17 cellular contexts compared by ENCODE assay signal in the genomic region with DNA sequence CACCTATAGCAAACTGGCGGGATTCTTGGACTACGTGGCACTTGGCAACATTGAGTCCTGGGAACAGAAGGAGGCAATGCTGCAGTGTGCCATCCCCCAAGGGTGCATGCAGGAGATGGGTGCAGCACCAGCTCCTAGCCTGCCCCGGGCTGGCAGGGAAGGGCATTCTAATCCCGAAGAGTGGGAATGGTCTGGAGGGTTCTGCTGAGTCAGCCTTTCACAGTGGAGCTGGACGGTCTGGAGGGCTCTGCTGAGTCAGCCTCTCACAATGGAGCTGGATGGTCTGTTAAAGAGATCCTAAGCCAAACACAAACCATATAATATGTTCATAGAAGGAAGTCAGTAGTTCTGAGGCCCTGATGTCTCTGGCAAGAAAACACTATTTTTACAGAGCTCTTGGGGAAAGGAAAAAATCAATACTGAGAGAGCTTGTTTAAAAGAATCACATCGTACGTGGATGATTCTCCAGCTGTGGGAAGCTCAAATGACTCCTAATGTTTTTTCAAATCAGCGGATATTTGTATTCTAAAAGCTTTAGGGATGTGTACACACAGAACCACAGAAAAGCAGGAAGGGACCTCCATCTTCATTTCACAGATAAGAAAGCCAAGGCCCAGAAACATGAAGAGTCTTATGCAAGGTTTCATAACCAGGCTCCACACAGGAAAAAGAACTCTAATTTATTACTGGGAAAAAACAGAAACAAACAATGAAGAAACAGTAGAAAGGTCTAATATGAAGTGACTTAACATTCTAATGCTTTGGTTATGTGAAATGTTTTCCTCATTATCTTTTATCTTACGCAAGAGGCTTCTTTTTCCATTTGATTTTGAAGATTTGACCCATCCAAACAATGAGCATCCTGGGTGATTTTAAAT.
DNase-seq lines count a peak whose midpoint lies in the region; ATAC-seq, FAIRE-seq and TF ChIP-seq lines count a peak whose summit lies in the region.
"Had no signal": no experiment of that assay in that cellular context is flagged by ENCODE, and none has a peak within 500 bp of the region (broad histone marks: within the 10 kb centered on the region; RNA-seq: fewer than 3 reads in every experiment).

No MANE protein-coding gene starts in this region.

- TF ChIP-seq CTCF in A549 (IDR thresholded peaks at IDR 0.05) (no peak), HL-60 (IDR thresholded peaks at IDR 0.05; ENCODE audit: insufficient read depth, low read length) (no peak), HepG2 (CRISPR knock-in tag; IDR thresholded peaks at IDR 0.05) (no peak)

- intact Hi-C loops in HepG2 (cut with micrococcal nuclease; ENCODE audit: unreplicated experiment), result no loop called here

- no peak overlapping the region for H3K27ac ChIP-seq in A549
- peak overlapping the region; percentile 66 for H3K27ac ChIP-seq in HL-60 (replicated peaks)
- no peak overlapping the region for H3K27ac ChIP-seq in HepG2 (ENCODE audit: extremely low read length, insufficient read depth, low read length)
- H3K27ac ChIP-seq: coronary artery, gastroesophageal sphincter, ovary had no signal

- H3K9ac ChIP-seq in HepG2 (ENCODE audit: insufficient read depth, low read depth, low read length), result no peak overlapping the region

- no peak for DNase-seq in A549 (ENCODE audit: low read depth in 1 of 2, low spot score in 1 of 2)
- no peak for DNase-seq in HL-60 (ENCODE audit: low read depth in 1 of 2, low spot score in 1 of 2)
- peak; percentile 98 for DNase-seq in amniotic epithelial cell (ENCODE audit: low read depth)
- no peak for DNase-seq in HepG2 (ENCODE audit: low spot score)
- DNase-seq in DMS53 (lab: John Stamatoyannopoulos, UW), result no peak
- DNase-seq in SW 1271 (lab: John Stamatoyannopoulos, UW), result no peak
- DNase-seq in anterior cingulate cortex (lab: John Stamatoyannopoulos, UW), result no peak
- DNase-seq: activated naive CD4-positive, alpha-beta T cell treated with anti-CD3 and anti-CD28 coated beads, Interleukin-2, amount 10 ng/mL, durations not matched to agents 7 days and 5 days; HFFc6; kidney glomerular epithelial cell; NCI-H2107; ovary had no signal

- H3K27me3 ChIP-seq in HL-60 (ENCODE audit: insufficient read depth, poor library complexity, severe bottlenecking) (no peaks in the 10 kb centered on the region), HepG2 (ENCODE audit: control insufficient read depth in 1 of 2, insufficient read depth in 2 of 2, low read length in 2 of 2) (no peaks in the 10 kb centered on the region)
- H3K27me3 ChIP-seq: gastroesophageal sphincter, ovary had no signal

- in situ Hi-C loops in HepG2 (cut with HindIII; ENCODE audit: extremely low pct_ligation_motif_present, low pct_unique_long_range_greater_than_20kb), result no loop called here

- H3K4me2 ChIP-seq in A549, result no peak overlapping the region
- H3K4me2 ChIP-seq in HepG2 (ENCODE audit: low read depth, low read length), result no peak overlapping the region

- POLR2A ChIA-PET in A549 (lab: Yijun Ruan, JAX) (no interaction called here), HepG2 (lab: Yijun Ruan, JAX) (no interaction called here)

- H4K20me1 ChIP-seq in HepG2 (ENCODE audit: insufficient read depth, low read length), result no peaks in the 10 kb centered on the region

- no peak; a peak in 1 of 6 replicates for ATAC-seq in A549
- no peak for ATAC-seq in HepG2
- no peak for ATAC-seq in HG03469 (IDR thresholded peaks at IDR 0.05; ENCODE audit: unreplicated experiment)
- ATAC-seq: gastroesophageal sphincter; stimulated activated effector memory CD8-positive, alpha-beta T cell treated with anti-CD3 and anti-CD28 coated beads, Interleukin-12 subunit alpha, Interleukin-12 subunit beta, amount 100 ng/mL, for 72 hours had no signal

- CTCF ChIA-PET in A549 (lab: Yijun Ruan, JAX), result interaction anchor here (0.8 to 2.8 kb wide), 5 partner anchors 22 to 162 kb away, joined by 3 to 10 read pairs (median 5); no protein-coding TSS in a partner anchor
- CTCF ChIA-PET in HepG2 (lab: Yijun Ruan, JAX; ENCODE audit: low intra/inter-chr PET ratio, low total read pairs), result no interaction called here

- TF ChIP-seq POLR2A in A549 (IDR thresholded peaks at IDR 0.05; ENCODE audit: low read length), result no peak
- no peak for TF ChIP-seq POLR2A in HepG2 (IDR thresholded peaks at IDR 0.05; ENCODE audit: insufficient read depth in 1 of 2, low read depth in 2 of 2, low read length in 2 of 2)

- TF ChIP-seq EP300 in A549 (IDR thresholded peaks at IDR 0.05) (no peak), HepG2 (IDR thresholded peaks at IDR 0.05; ENCODE audit: low read depth in 2 of 2, low read length in 2 of 2) (no peak), HepG2 (CRISPR knock-in tag; IDR thresholded peaks at IDR 0.05; ENCODE audit: borderline replicate concordance) (no peak)

- WGBS in A549 (ENCODE audit: missing lambda C conversion rate), result 93% methylated on average over 9 of the region's 9 CpGs
- WGBS in HepG2 (ENCODE audit: low lambda C conversion rate), result 93% methylated on average over 6 of the region's 9 CpGs

- H3K4me1 ChIP-seq in A549, result no peaks in the 10 kb centered on the region
- peaks cover 11% of the 10 kb centered on the region for H3K4me1 ChIP-seq in HepG2 (ENCODE audit: insufficient read depth, low read length)
- H3K4me1 ChIP-seq: gastroesophageal sphincter had no signal

- H3K4me3 ChIP-seq in A549 (no peak overlapping the region), HL-60 (replicated peaks; ENCODE audit: insufficient read depth, low read length) (no peak overlapping the region), HepG2 (replicated peaks in 1 of 3; ENCODE audit: insufficient read depth in 1 of 3, low read depth in 2 of 3, low read length in 3 of 3) (no peak overlapping the region)
- H3K4me3 ChIP-seq: coronary artery, gastroesophageal sphincter, ovary had no signal

- no peaks in the 10 kb centered on the region for H3K79me2 ChIP-seq in HepG2 (ENCODE audit: insufficient read depth, low read length)

- FAIRE-seq in A549 (lab: Jason Lieb, UNC) (no peak), HepG2 (lab: Jason Lieb, UNC) (no peak)
- FAIRE-seq: GM18507 had no signal

- TF ChIP-seq RAD21 in A549 (conservative IDR thresholded peaks at IDR 0.05 in 1 of 2, IDR thresholded peaks at IDR 0.05 in 1 of 2) (no peak), HepG2 (CRISPR knock-in tag; IDR thresholded peaks at IDR 0.05) (no peak)

- no peak overlapping the region for H2AFZ ChIP-seq in HepG2 (ENCODE audit: low read length)

- H3K9me3 ChIP-seq in A549, result no peaks in the 10 kb centered on the region
- no peaks in the 10 kb centered on the region for H3K9me3 ChIP-seq in HepG2 (ENCODE audit: low read length)
- H3K9me3 ChIP-seq: gastroesophageal sphincter, ovary had no signal

- no TSS peak for BruUV-seq in HepG2 (replicated peaks; lab: Mats Ljungman, UMichigan)

- peaks cover 4 to 45% of the 10 kb centered on the region in 2 experiments; a peak in 4 of 5 replicates for H3K36me3 ChIP-seq in HepG2 (replicated peaks in 1 of 2; ENCODE audit: control insufficient read depth in 1 of 2, insufficient read depth in 2 of 2, low read length in 2 of 2)
- H3K36me3 ChIP-seq: ovary had no signal

TF ChIP-seq in A549, 52 proteins besides CTCF, POLR2A, EP300 and RAD21:
- no peak for TF ChIP-seq HDAC2 (IDR thresholded peaks at IDR 0.05)
- TF ChIP-seq ZC3H11A (IDR thresholded peaks at IDR 0.05), result no peak
- peak; percentile 96 for TF ChIP-seq MAFK (IDR thresholded peaks at IDR 0.05; ENCODE audit: partially characterized antibody)
- no peak for TF ChIP-seq HEYL (CRISPR knock-in tag; IDR thresholded peaks at IDR 0.05)
- TF ChIP-seq, protein P1, sequence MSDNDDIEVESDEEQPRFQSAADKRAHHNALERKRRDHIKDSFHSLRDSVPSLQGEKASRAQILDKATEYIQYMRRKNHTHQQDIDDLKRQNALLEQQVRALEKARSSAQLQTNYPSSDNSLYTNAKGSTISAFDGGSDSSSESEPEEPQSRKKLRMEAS (IDR thresholded peaks at IDR 0.05), result no peak

TF ChIP-seq in HepG2, 621 proteins besides CTCF, POLR2A, EP300 and RAD21:
- TF ChIP-seq, protein P2, sequence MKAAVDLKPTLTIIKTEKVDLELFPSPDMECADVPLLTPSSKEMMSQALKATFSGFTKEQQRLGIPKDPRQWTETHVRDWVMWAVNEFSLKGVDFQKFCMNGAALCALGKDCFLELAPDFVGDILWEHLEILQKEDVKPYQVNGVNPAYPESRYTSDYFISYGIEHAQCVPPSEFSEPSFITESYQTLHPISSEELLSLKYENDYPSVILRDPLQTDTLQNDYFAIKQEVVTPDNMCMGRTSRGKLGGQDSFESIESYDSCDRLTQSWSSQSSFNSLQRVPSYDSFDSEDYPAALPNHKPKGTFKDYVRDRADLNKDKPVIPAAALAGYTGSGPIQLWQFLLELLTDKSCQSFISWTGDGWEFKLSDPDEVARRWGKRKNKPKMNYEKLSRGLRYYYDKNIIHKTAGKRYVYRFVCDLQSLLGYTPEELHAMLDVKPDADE (CRISPR knock-in tag; IDR thresholded peaks at IDR 0.05), result no peak
- TF ChIP-seq MAFK (conservative IDR thresholded peaks at IDR 0.05 in 1 of 2, IDR thresholded peaks at IDR 0.05 in 1 of 2; ENCODE audit: low read length in 2 of 2) (peak; percentile 94 to 98), MAFF (IDR thresholded peaks at IDR 0.05; ENCODE audit: low read depth, low read length) (peak; percentile 97)
